23 cellular contexts compared by ENCODE assay signal in genomic region chr19:7900401-7900870, GRCh38. TPM values are rescaled to one million over a fixed set of nuclear protein-coding genes. Genes with fewer than 3 reads are reported as not detected.
DNase-seq lines count a peak whose midpoint lies in the region; ATAC-seq and TF ChIP-seq lines count a peak whose summit lies in the region.
"Had no signal": no experiment of that assay in that cellular context is flagged by ENCODE, and none has a peak within 500 bp of the region (broad histone marks: within the 10 kb centered on the region; RNA-seq: fewer than 3 reads in every experiment).

No MANE protein-coding gene starts in this region.

- H3K4me3 ChIP-seq in heart left ventricle (no peak overlapping the region), vagina (no peak overlapping the region)
- H3K4me3 ChIP-seq: GM23248 had no signal

- ATAC-seq in Right ventricle myocardium inferior (no peak), heart left ventricle (no peak), HG02973 (IDR thresholded peaks at IDR 0.05; ENCODE audit: unreplicated experiment) (no peak)
- ATAC-seq: HCT116 had no signal

- H3K4me1 ChIP-seq in heart left ventricle (peaks cover 0 to 22% (median 19%) of the 10 kb centered on the region in 12 donors), vagina (peaks cover 39% of the 10 kb centered on the region)
- H3K4me1 ChIP-seq: BE2C had no signal

- H3K27me3 ChIP-seq in heart left ventricle = peaks cover 0 to 2% (median 0%) of the 10 kb centered on the region in 9 donors
- H3K27me3 ChIP-seq in vagina = no peaks in the 10 kb centered on the region
- H3K27me3 ChIP-seq: BE2C had no signal

- H3K36me3 Mint-ChIP-seq in neural crest cell (ENCODE audit: low read depth) (no peaks in the 10 kb centered on the region), immature natural killer cell (no peaks in the 10 kb centered on the region)

- H3K36me3 ChIP-seq in heart left ventricle (no peaks in the 10 kb centered on the region), vagina (no peaks in the 10 kb centered on the region)
- H3K36me3 ChIP-seq: BE2C had no signal

- intact Hi-C loops in Right ventricle myocardium inferior (cut with DNase I) (loop anchor here (5.0 kb wide), 1 partner anchor 48 kb away; no protein-coding TSS in a partner anchor), heart left ventricle (cut with DNase I) (loop anchor here in 5 of 10 donors (5.0 to 10.0 kb wide), 6 partner anchors 33 to 246 kb away; partner anchors contain the start of gene TRAPPC5 (in 1 of the 5)), vagina (cut with DNase I) (no loop called here)

- H3K27ac ChIP-seq in heart left ventricle (no peak overlapping the region), epithelial cell of prostate (peak overlapping the region; percentile 81), vagina (peak overlapping the region; percentile 88)
- H3K27ac ChIP-seq: GM23248 had no signal

- no peak for TF ChIP-seq CTCF in heart left ventricle (IDR thresholded peaks at IDR 0.05)
- no peak for TF ChIP-seq CTCF in neural crest cell (conservative IDR thresholded peaks at IDR 0.05)
- no peak for TF ChIP-seq CTCF in vagina (IDR thresholded peaks at IDR 0.05)
- no peak for TF ChIP-seq CTCF in GM13977 (IDR thresholded peaks at IDR 0.05; ENCODE audit: extremely low read depth, insufficient read depth, missing control alignments)

- DNase-seq in Right ventricle myocardium inferior (ENCODE audit: missing footprints) (peak; percentile 45), heart left ventricle (no peak), epithelial cell of prostate (ENCODE audit: low read depth, low spot score) (no peak), neural crest cell (ENCODE audit: low read depth, low spot score) (no peak), vagina (ENCODE audit: extremely low spot score in 2 of 2) (no peak), GM13977 (ENCODE audit: low spot score) (no peak), immature natural killer cell (no peak)
- DNase-seq: CD4-positive, CD25-positive, alpha-beta regulatory T cell; COR-L47; DMS 273 treated with DMSO at 0.1 percent for 48 hours; DND-41; GM23248; NCI-H1105 treated with DMSO at 0.1 percent for 48 hours; NCI-H1694; NCI-H2081 treated with DMSO at 0.1 percent for 48 hours; NCI-H510A; NCI-H748 treated with DMSO at 0.1 percent for 48 hours; NK-92 treated with Interleukin-12 subunit alpha and Interleukin-12 subunit beta, amount 100 ng/mL, for 24 hours; OCI-M1 had no signal

- H3K4me1 Mint-ChIP-seq in neural crest cell (peaks cover 24% of the 10 kb centered on the region), immature natural killer cell (peaks cover 24 to 26% of the 10 kb centered on the region in 2 donors)

- in situ Hi-C loops in GM13977 (cut with MboI; ENCODE audit: low pct_unique_long_range_greater_than_20kb, low sequenced_read_pairs, unreplicated experiment) = no loop called here

- peak overlapping the region; percentile 65 for H3K4me3 Mint-ChIP-seq in neural crest cell
- no peak overlapping the region for H3K4me3 Mint-ChIP-seq in immature natural killer cell

- no peaks in the 10 kb centered on the region for H3K9me3 Mint-ChIP-seq in neural crest cell
- H3K9me3 Mint-ChIP-seq in immature natural killer cell = peaks cover 0 to 2% (median 0%) of the 10 kb centered on the region in 6 donors

- H3K9me3 ChIP-seq in heart left ventricle = no peaks in the 10 kb centered on the region
- no peaks in the 10 kb centered on the region for H3K9me3 ChIP-seq in vagina
- H3K9me3 ChIP-seq: BE2C had no signal

- 80 to 87% (median 84%) methylated on average over 8 to 21 of the region's 21 CpGs for WGBS in heart left ventricle, 4 donors

- TF ChIP-seq POLR2A in heart left ventricle (IDR thresholded peaks at IDR 0.05) = no peak
- TF ChIP-seq POLR2A in vagina (IDR thresholded peaks at IDR 0.05) = no peak

- peaks cover 6% of the 10 kb centered on the region for H3K27me3 Mint-ChIP-seq in neural crest cell (ENCODE audit: low read depth)
- H3K27me3 Mint-ChIP-seq in immature natural killer cell (ENCODE audit: low read depth in 3 of 3) = peaks cover 23 to 27% (median 24%) of the 10 kb centered on the region in 3 donors

- no peak overlapping the region for H3K27ac Mint-ChIP-seq in neural crest cell (ENCODE audit: unreplicated experiment)
- no peak overlapping the region for H3K27ac Mint-ChIP-seq in immature natural killer cell

RNA-seq across cellular contexts. Expression of gene MAP2K7, which starts 3.2 kb away (rescaled TPM):
- total RNA-seq in Right ventricle myocardium inferior (28.0 TPM), heart left ventricle (10 to 100 TPM; 11.6 to 26.6 (median 23.5) TPM), neural crest cell (48.1 and 50.7 TPM in 2 replicates), vagina (26.8 TPM)
- polyA plus RNA-seq in heart left ventricle (10 to 100 TPM; 22.2 to 35.5 TPM), immature natural killer cell (1 to 10 TPM; 2.0 to 4.4 (median 2.7) TPM)

RNA-seq across cellular contexts. Expression of gene LRRC8E, which starts 12.1 kb away (rescaled TPM):
- total RNA-seq in Right ventricle myocardium inferior (2.5 TPM), heart left ventricle (1 to 10 TPM in 4 of 9 donors, under 1 TPM in 5; 0.17 to 2.2 (median 1.00) TPM), neural crest cell (0.51 and 1.0 TPM in 2 replicates), vagina (6.6 TPM)
- polyA plus RNA-seq in heart left ventricle (1 to 10 TPM in 1 of 2 donors, under 1 TPM in 1; 0.27 to 2.6 TPM), immature natural killer cell (not detected)
- total RNA-seq: CD4-positive, CD25-positive, alpha-beta regulatory T cell; G401 had no signal
- polyA plus RNA-seq: CD4-positive, CD25-positive, alpha-beta regulatory T cell had no signal

RNA-seq across cellular contexts. Expression of gene TGFBR3L, which starts 14.2 kb away (rescaled TPM):
- total RNA-seq in Right ventricle myocardium inferior (7.2 TPM), heart left ventricle (10 to 100 TPM in 2 of 9 donors, 1 to 10 TPM in 7; 3.6 to 41.2 (median 8.0) TPM), neural crest cell (0.32 and 0.44 TPM in 2 replicates), vagina (1.5 TPM)
- polyA plus RNA-seq in heart left ventricle (1 to 10 TPM in 1 of 2 donors, under 1 TPM in 1; 0.76 to 3.5 TPM), immature natural killer cell (under 1 TPM in 1 of 3 donors, not detected in 2; 0.86 TPM)
- total RNA-seq: G401 had no signal
- polyA plus RNA-seq: CD4-positive, CD25-positive, alpha-beta regulatory T cell had no signal

RNA-seq across cellular contexts. Expression of gene SNAPC2, which starts 19.7 kb away (rescaled TPM):
- total RNA-seq in Right ventricle myocardium inferior (10.3 TPM), heart left ventricle (10 to 100 TPM in 4 of 9 donors, 1 to 10 TPM in 5; 6.8 to 16.7 (median 9.3) TPM), neural crest cell (19.1 and 19.5 TPM in 2 replicates), vagina (17.4 TPM)
- polyA plus RNA-seq in heart left ventricle (10 to 100 TPM; 10.4 to 28.9 TPM), immature natural killer cell (10 to 100 TPM; 15.6 to 31.1 (median 17.0) TPM)

RNA-seq across cellular contexts. Expression of gene CTXN1, which starts 25.5 kb away (rescaled TPM):
- total RNA-seq in Right ventricle myocardium inferior = 0.19 TPM
- 1 to 10 TPM in 2 of 9 donors, under 1 TPM in 5, not detected in 2; 0.21 to 3.3 (median 0.32) TPM for total RNA-seq in heart left ventricle
- under 1 TPM in 1 of 2 donors, not detected in 1; 0.87 TPM for polyA plus RNA-seq in heart left ventricle
- total RNA-seq in neural crest cell = 129 and 130 TPM in 2 replicates
- total RNA-seq in vagina = 14.2 TPM
- not detected for polyA plus RNA-seq in immature natural killer cell
- total RNA-seq: CD4-positive, CD25-positive, alpha-beta regulatory T cell had no signal
- polyA plus RNA-seq: CD4-positive, CD25-positive, alpha-beta regulatory T cell had no signal

Comparison
In these comparisons a context has a peak if more than half of its experiments do, and no peak if none do; other contexts are left out.
1. H3K27ac ChIP-seq: peak in epithelial cell of prostate (single experiment) and vagina (single experiment); none in heart left ventricle (0 of 12).